Comparison of ENCODE assay signal across 34 cellular contexts in genomic region chr19:32890841-32891240, GRCh38. TPM values are rescaled to one million over a fixed set of nuclear protein-coding genes. Genes with fewer than 3 reads are reported as not detected.
"Had no signal": no experiment of that assay in that cellular context is flagged by ENCODE, and none has a peak within 500 bp of the region (broad histone marks: within the 10 kb centered on the region; RNA-seq: fewer than 3 reads in every experiment).

No MANE protein-coding gene starts in this region.

- H3K4me1 ChIP-seq: ascending aorta had no signal

- ATAC-seq: activated CD8-positive, alpha-beta memory T cell treated with anti-CD3 and anti-CD28 coated beads, Interleukin-2, amount 10 ng/mL, durations not matched to agents 7 days and 5 days; Panc1 had no signal

- H3K27me3 ChIP-seq: ascending aorta, cardiac muscle cell, MG63, SJSA1 had no signal

- H3K4me3 Mint-ChIP-seq: activated B cell treated with CpG ODN at 0.5 μM for 24 hours; activated CD4-positive, alpha-beta memory T cell treated with anti-CD3 and anti-CD28 coated beads, Interleukin-2, amount 10 ng/mL, durations not matched to agents 7 days and 5 days; activated CD8-positive, alpha-beta memory T cell treated with anti-CD3 and anti-CD28 coated beads, Interleukin-2, amount 10 ng/mL, durations not matched to agents 7 days and 5 days; activated naive CD4-positive, alpha-beta T cell treated with anti-CD3 and anti-CD28 coated beads, Interleukin-2, amount 50 U/mL, for 24 hours; activated naive CD8-positive, alpha-beta T cell treated with anti-CD3 and anti-CD28 coated beads, Interleukin-2, amount 10 ng/mL, durations not matched to agents 7 days and 5 days; activated T-cell treated with anti-CD3 and anti-CD28 coated beads, Interleukin-2, amount 50 U/mL, for 24 hours; T-helper 1 cell treated with Interleukin-12 subunit alpha and Interleukin-12 subunit beta and Interleukin-4 antibody, amounts not matched to agents 30 μg/mL and 1 μg/mL, for 36 hours; T-helper 2 cell treated with Interferon-gamma antibody and Interleukin-4, amounts not matched to agents 5 μg/mL and 100 μg/mL, for 36 hours had no signal

- H3K4me1 Mint-ChIP-seq: activated naive CD4-positive, alpha-beta T cell treated with anti-CD3 and anti-CD28 coated beads, Interleukin-2, amount 50 U/mL, for 24 hours had no signal

- H3K27me3 Mint-ChIP-seq: activated B cell treated with CpG ODN at 0.5 μM for 24 hours; activated CD4-positive, alpha-beta memory T cell treated with anti-CD3 and anti-CD28 coated beads, Interleukin-2, amount 10 ng/mL, durations not matched to agents 7 days and 5 days; activated CD8-positive, alpha-beta memory T cell treated with anti-CD3 and anti-CD28 coated beads, Interleukin-2, amount 10 ng/mL, durations not matched to agents 7 days and 5 days; activated naive CD4-positive, alpha-beta T cell treated with anti-CD3 and anti-CD28 coated beads, Interleukin-2, amount 50 U/mL, for 24 hours; activated naive CD8-positive, alpha-beta T cell treated with anti-CD3 and anti-CD28 coated beads, Interleukin-2, amount 10 ng/mL, durations not matched to agents 7 days and 5 days; activated T-cell treated with anti-CD3 and anti-CD28 coated beads, Interleukin-2, amount 50 U/mL, for 24 hours had no signal

- H3K9ac ChIP-seq: SK-N-SH had no signal

- H3K36me3 ChIP-seq: cardiac muscle cell had no signal

- DNase-seq: activated B cell treated with CpG ODN at 0.5 μM for 24 hours; activated CD4-positive, alpha-beta memory T cell treated with anti-CD3 and anti-CD28 coated beads, Interleukin-2, amount 10 ng/mL, durations not matched to agents 7 days and 5 days; activated CD4-positive, alpha-beta T cell treated with anti-CD3 and anti-CD28 coated beads for 4 hours; activated CD4-positive, CD25-positive, alpha-beta regulatory T cell treated with anti-CD3 and anti-CD28 coated beads, Interleukin-2, amount 50 U/mL, for 72 hours; activated CD8-positive, alpha-beta memory T cell treated with anti-CD3 and anti-CD28 coated beads for 24 hours; activated CD8-positive, alpha-beta memory T cell treated with anti-CD3 and anti-CD28 coated beads, Interleukin-2, amount 10 ng/mL, durations not matched to agents 7 days and 5 days; activated gamma-delta T cell; activated naive CD4-positive, alpha-beta T cell treated with Interleukin-2 at 50 U/mL for 16 hours; activated naive CD8-positive, alpha-beta T cell treated with anti-CD3 and anti-CD28 coated beads, Interleukin-2, amount 10 ng/mL, durations not matched to agents 7 days and 5 days; activated T-cell treated with anti-CD3 and anti-CD28 coated beads, Interleukin-2, amount 50 U/mL, for 24 hours; amygdala; Kasumi-1; KG1; MG63; NCI-H1048; NCI-H1105 treated with DMSO at 0.1 percent for 48 hours; NCI-H1436; NCI-H1694; NCI-H1930; NCI-H2081 treated with DMSO at 0.1 percent for 48 hours; NCI-H226; NCI-H524 treated with DMSO at 0.1 percent for 48 hours; SHP77 treated with DMSO at 0.1 percent for 48 hours; SK-N-SH had no signal

- H3K27ac ChIP-seq: ascending aorta, cardiac muscle cell, SJSA1 had no signal

- H3K4me3 ChIP-seq: ascending aorta, cardiac muscle cell, MG63, SJSA1 had no signal

- H3K4me2 ChIP-seq: SK-N-SH had no signal

- H3K27ac Mint-ChIP-seq: activated B cell treated with CpG ODN at 0.5 μM for 24 hours; activated CD4-positive, alpha-beta memory T cell treated with anti-CD3 and anti-CD28 coated beads, Interleukin-2, amount 10 ng/mL, durations not matched to agents 7 days and 5 days; activated CD8-positive, alpha-beta memory T cell treated with anti-CD3 and anti-CD28 coated beads, Interleukin-2, amount 10 ng/mL, durations not matched to agents 7 days and 5 days; activated naive CD4-positive, alpha-beta T cell treated with anti-CD3 and anti-CD28 coated beads, Interleukin-2, amount 50 U/mL, for 24 hours; activated naive CD8-positive, alpha-beta T cell treated with anti-CD3 and anti-CD28 coated beads, Interleukin-2, amount 10 ng/mL, durations not matched to agents 7 days and 5 days; activated T-cell treated with anti-CD3 and anti-CD28 coated beads, Interleukin-2, amount 50 U/mL, for 24 hours; activated T-helper 2 cell treated with anti-CD3 and anti-CD28 coated beads, Interferon-gamma antibody, Interleukin-2, Interleukin-4, amounts not matched to agents 10 μg/mL and 5 μg/mL and 100 μg/mL, durations not matched to agents 14 hours and 24 hours and 36 hours; T-helper 1 cell treated with Interleukin-12 subunit alpha and Interleukin-12 subunit beta and Interleukin-4 antibody, amounts not matched to agents 30 μg/mL and 1 μg/mL, for 36 hours; T-helper 2 cell treated with Interferon-gamma antibody and Interleukin-4, amounts not matched to agents 5 μg/mL and 100 μg/mL, for 36 hours had no signal

RNA-seq across cellular contexts. Expression of gene SLC7A9, which starts 21.3 kb away (rescaled TPM):
- total RNA-seq: ascending aorta, NCI-H460, RPMI7951, SJSA1 had no signal
- polyA plus RNA-seq: SK-N-SH had no signal
